In genomic region chr16:65142276-65142675, GRCh38 we compare ENCODE assay signal across 24 cellular contexts.
A peak's percentile ranks its signal among the peaks of the same experiment; 100 is the strongest.
DNase-seq lines count a peak whose midpoint lies in the region; ATAC-seq and TF ChIP-seq lines count a peak whose summit lies in the region.
"Had no signal": no experiment of that assay in that cellular context is flagged by ENCODE, and none has a peak within 500 bp of the region (broad histone marks: within the 10 kb centered on the region; RNA-seq: fewer than 3 reads in every experiment).

No MANE protein-coding gene starts in this region.

- DNase-seq in NCI-H524 (lab: John Stamatoyannopoulos, UW) (peak; percentile 14 to 46), NCI-H524 treated with DMSO at 0.1 percent for 48 hours (lab: John Stamatoyannopoulos, UW) (no peak), RKO (ENCODE audit: low spot score) (peak; percentile 32), fibroblast of peridontal ligament (ENCODE audit: extremely low read depth) (peak; percentile 10), NCI-H128 (lab: John Stamatoyannopoulos, UW; ENCODE audit: unreplicated experiment) (no peak), tibial artery (no peak)
- no peak for DNase-seq in stimulated activated CD8-positive, alpha-beta memory T cell treated with anti-CD3 and anti-CD28 coated beads, Interleukin-4, amount 100 ng/mL, for 48 hours
- DNase-seq: ACHN, DMS53, KBM-7, NCI-H1092 treated with DMSO at 0.1 percent for 48 hours, NCI-H146, NCI-H2029 treated with DMSO at 0.1 percent for 48 hours, NCI-H2171, NCI-H345, NCI-H526, RPMI8226, SHP77, SK-N-SH had no signal

- no peak overlapping the region for H3K4me3 ChIP-seq in tibial artery

- H3K36me3 ChIP-seq in tibial artery: no peaks in the 10 kb centered on the region

- no peak overlapping the region for H3K27ac ChIP-seq in tibial artery
- H3K27ac ChIP-seq: 22Rv1, C4-2B, HL-60 had no signal

- intact Hi-C loops in tibial artery (cut with DNase I; ENCODE audit: low total_unique reads): no loop called here

- H3K4me1 ChIP-seq in tibial artery: no peaks in the 10 kb centered on the region

- no peaks in the 10 kb centered on the region for H3K9me3 ChIP-seq in tibial artery
- H3K9me3 ChIP-seq: SK-N-SH had no signal

- no peak for TF ChIP-seq CTCF in tibial artery (IDR thresholded peaks at IDR 0.05)

- no peak for ATAC-seq in GM21786 (IDR thresholded peaks at IDR 0.05; ENCODE audit: unreplicated experiment)
- ATAC-seq: HepG2 had no signal

- H3K27me3 ChIP-seq in tibial artery: no peaks in the 10 kb centered on the region

Comparison
In these comparisons a context has a peak if more than half of its experiments do, and no peak if none do; other contexts are left out.
1. DNase-seq: peak in NCI-H524 (2 of 2), RKO (single experiment) and fibroblast of peridontal ligament (single experiment); none in NCI-H524 treated with DMSO at 0.1 percent for 48 hours (single experiment), stimulated activated CD8-positive, alpha-beta memory T cell treated with anti-CD3 and anti-CD28 coated beads, Interleukin-4, amount 100 ng/mL, for 48 hours (single experiment), NCI-H128 (single experiment) and tibial artery (0 of 2).